Comparison of ENCODE assay signal across 8 cellular contexts in the genomic region with DNA sequence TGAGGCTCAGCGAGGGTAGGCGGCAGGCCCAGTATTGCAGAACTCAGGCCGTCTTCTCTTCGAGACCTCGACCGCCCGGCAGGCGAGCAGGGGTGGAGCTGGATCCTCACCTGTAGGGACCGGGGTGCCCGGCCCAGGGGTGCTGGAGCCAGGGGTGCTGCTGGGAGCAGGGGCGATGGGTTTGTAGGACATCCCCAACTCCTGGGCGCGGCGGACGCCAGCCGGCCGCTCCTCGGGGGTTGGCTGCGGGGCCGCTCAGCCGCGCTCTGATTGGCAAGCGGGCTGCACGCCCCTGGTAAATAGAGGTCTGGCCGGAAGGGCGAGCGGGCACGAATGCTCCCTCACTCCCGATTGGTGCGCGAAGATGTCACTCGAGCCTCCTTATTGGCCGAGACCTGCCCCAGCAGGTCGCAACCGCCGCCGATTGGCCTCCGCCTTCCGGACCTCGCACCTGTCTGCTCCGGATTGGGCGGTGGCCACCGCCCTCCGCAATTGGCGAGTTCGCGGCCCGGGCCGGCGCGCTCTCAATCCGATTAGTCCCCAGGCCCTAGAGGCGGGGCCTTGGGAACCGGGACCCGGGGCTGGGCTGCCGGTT. TPM values are rescaled to one million over a fixed set of nuclear protein-coding genes. Genes with fewer than 3 reads are reported as not detected.
DNase-seq lines count a peak whose midpoint lies in the region; ATAC-seq and TF ChIP-seq lines count a peak whose summit lies in the region.

A gene with protein sequence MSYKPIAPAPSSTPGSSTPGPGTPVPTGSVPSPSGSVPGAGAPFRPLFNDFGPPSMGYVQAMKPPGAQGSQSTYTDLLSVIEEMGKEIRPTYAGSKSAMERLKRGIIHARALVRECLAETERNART (minus strand): TSS at position 272 of the 595 bp plus-strand sequence. CDS start 80 bp downstream, at position 192.

- ATAC-seq in HG02623 (IDR thresholded peaks at IDR 0.05; ENCODE audit: unreplicated experiment) (peak; percentile 63), thoracic aorta (ENCODE audit: insufficient number of reproducible peaks, low FRiP score, low read depth) (peak; percentile 63)

- H3K4me3 Mint-ChIP-seq in activated naive CD8-positive, alpha-beta T cell: peak within 1 kb of the TSS; percentile 89

- H3K36me3 Mint-ChIP-seq in activated naive CD8-positive, alpha-beta T cell: peaks cover under 1% of the 10 kb centered on the region

- no peaks in the 10 kb centered on the region for H3K9me3 Mint-ChIP-seq in activated naive CD8-positive, alpha-beta T cell (ENCODE audit: low read depth)

- peaks cover 1% of the 10 kb centered on the region for H3K27me3 Mint-ChIP-seq in activated naive CD8-positive, alpha-beta T cell

- H2AFZ ChIP-seq in osteoblast (ENCODE audit: low read length): peak within 1 kb of the TSS; percentile 98

- H3K9me3 ChIP-seq in osteoblast (ENCODE audit: low read depth, low read length) (no peaks in the 10 kb centered on the region), thoracic aorta (no peaks in the 10 kb centered on the region)

- H3K4me1 ChIP-seq in osteoblast (ENCODE audit: insufficient read depth, low read length): peaks cover 21% of the 10 kb centered on the region
- peaks cover 21 to 50% of the 10 kb centered on the region in 2 donors for H3K4me1 ChIP-seq in thoracic aorta (ENCODE audit: control insufficient read depth in 1 of 2, low read depth in 2 of 2)

- H3K36me3 ChIP-seq in osteoblast (ENCODE audit: insufficient read depth, low read length) (no peaks in the 10 kb centered on the region), thoracic aorta (no peaks in the 10 kb centered on the region)

- TF ChIP-seq CTCF in GM10248 (IDR thresholded peaks at IDR 0.05; ENCODE audit: control extremely low read depth, extremely low read depth, low read depth, missing control alignments): no peak
- no peak for TF ChIP-seq CTCF in osteoblast (IDR thresholded peaks at IDR 0.05; ENCODE audit: extremely low read depth, low read depth, low read length)
- TF ChIP-seq CTCF in thoracic aorta (IDR thresholded peaks at IDR 0.05): no peak

- H3K27ac Mint-ChIP-seq in activated naive CD8-positive, alpha-beta T cell: peak within 1 kb of the TSS; percentile 87

- CTCF ChIA-PET in GM10248 (lab: Yijun Ruan, JAX): interaction anchor here (1.0 to 2.1 kb wide), 5 partner anchors 107 to 152 kb away, joined by 3 to 9 read pairs (median 3); a partner anchor contains a TSS

- POLR2A ChIA-PET in GM10248 (lab: Yijun Ruan, JAX): no interaction called here

- H3K4me3 ChIP-seq in osteoblast (ENCODE audit: insufficient read depth, low read length) (peak within 1 kb of the TSS; percentile 97), thoracic aorta (peak within 1 kb of the TSS; percentile 84)

- peaks cover 29% of the 10 kb centered on the region for H3K4me1 Mint-ChIP-seq in activated naive CD8-positive, alpha-beta T cell (ENCODE audit: low read depth)

- H3K27me3 ChIP-seq in osteoblast (ENCODE audit: insufficient read depth, low read length): peaks cover 2% of the 10 kb centered on the region
- H3K27me3 ChIP-seq in thoracic aorta (replicated peaks; ENCODE audit: insufficient read depth): no peaks in the 10 kb centered on the region

- DNase-seq in GM10248 (ENCODE audit: extremely low spot score) (peak; percentile 99), NCI-H1105 (lab: John Stamatoyannopoulos, UW) (peak; percentile 99), SKM-1 treated with dmso at 0.1 percent for 144 hours (lab: John Stamatoyannopoulos, UW; ENCODE audit: unreplicated experiment) (peak; percentile 95), glomerular visceral epithelial cell (ENCODE audit: extremely low spot score) (peak; percentile 99), osteoblast (ENCODE audit: insufficient read length, low spot score, missing footprints) (peak; percentile 100), thoracic aorta (ENCODE audit: low spot score) (peak; percentile 99)

- H3K27ac ChIP-seq in osteoblast (ENCODE audit: low read depth, low read length) (peak within 1 kb of the TSS; percentile 97), thoracic aorta (peak within 1 kb of the TSS; percentile 98)

- peaks cover 12% of the 10 kb centered on the region for H3K79me2 ChIP-seq in osteoblast (ENCODE audit: insufficient read depth, low read length)

- H4K20me1 ChIP-seq in osteoblast (ENCODE audit: insufficient read depth, low read length): peaks cover 12% of the 10 kb centered on the region

- H3K4me2 ChIP-seq in osteoblast (ENCODE audit: insufficient read depth, low read length): peak within 1 kb of the TSS; percentile 92

RNA-seq across cellular contexts. Expression of the gene that starts here (rescaled TPM):
- total RNA-seq in osteoblast: 6.2 and 10.3 TPM in 2 replicates
- total RNA-seq in thoracic aorta: 10 to 100 TPM; 53.3 to 73.4 TPM

Comparison
In these comparisons a context has a peak if more than half of its experiments do, and no peak if none do; other contexts are left out.
1. Peak in every context shown above with its lines: DNase-seq, ATAC-seq, H3K4me3 ChIP-seq and H3K27ac ChIP-seq.